11 cellular contexts compared by ENCODE assay signal in genomic region chr6:13872681-13873080, GRCh38. TPM values are rescaled to one million over a fixed set of nuclear protein-coding genes. Genes with fewer than 3 reads are reported as not detected.
A peak's percentile ranks its signal among the peaks of the same experiment; 100 is the strongest.
DNase-seq lines count a peak whose midpoint lies in the region; ATAC-seq lines count a peak whose summit lies in the region.
"Had no signal": no experiment of that assay in that cellular context is flagged by ENCODE, and none has a peak within 500 bp of the region (broad histone marks: within the 10 kb centered on the region; RNA-seq: fewer than 3 reads in every experiment).

No MANE protein-coding gene starts in this region.

- H3K9me3 Mint-ChIP-seq in activated T-cell treated with anti-CD3 and anti-CD28 coated beads, Interleukin-2, amount 50 U/mL, for 72 hours: no peaks in the 10 kb centered on the region
- H3K9me3 Mint-ChIP-seq in stimulated activated effector memory CD8-positive, alpha-beta T cell treated with anti-CD3 and anti-CD28 coated beads, Interleukin-12 subunit alpha, Interleukin-12 subunit beta, amount 100 ng/mL, for 72 hours: no peaks in the 10 kb centered on the region

- H3K27me3 Mint-ChIP-seq in activated T-cell treated with anti-CD3 and anti-CD28 coated beads, Interleukin-2, amount 50 U/mL, for 72 hours (ENCODE audit: low read depth): peaks cover 18% of the 10 kb centered on the region

- H3K4me3 Mint-ChIP-seq in activated T-cell treated with anti-CD3 and anti-CD28 coated beads, Interleukin-2, amount 50 U/mL, for 72 hours: peak overlapping the region; percentile 85 to 90
- H3K4me3 Mint-ChIP-seq in stimulated activated effector memory CD8-positive, alpha-beta T cell treated with anti-CD3 and anti-CD28 coated beads, Interleukin-12 subunit alpha, Interleukin-12 subunit beta, amount 100 ng/mL, for 72 hours: peak overlapping the region; percentile 73

- peaks cover 22% of the 10 kb centered on the region for H3K4me1 Mint-ChIP-seq in activated T-cell treated with anti-CD3 and anti-CD28 coated beads, Interleukin-2, amount 50 U/mL, for 72 hours (ENCODE audit: low read depth)
- peaks cover 13% of the 10 kb centered on the region for H3K4me1 Mint-ChIP-seq in stimulated activated effector memory CD8-positive, alpha-beta T cell treated with anti-CD3 and anti-CD28 coated beads, Interleukin-12 subunit alpha, Interleukin-12 subunit beta, amount 100 ng/mL, for 72 hours

- no peak overlapping the region for H3K27ac Mint-ChIP-seq in activated T-cell treated with anti-CD3 and anti-CD28 coated beads, Interleukin-2, amount 50 U/mL, for 72 hours
- peak overlapping the region; percentile 66 for H3K27ac Mint-ChIP-seq in stimulated activated effector memory CD8-positive, alpha-beta T cell treated with anti-CD3 and anti-CD28 coated beads, Interleukin-12 subunit alpha, Interleukin-12 subunit beta, amount 100 ng/mL, for 72 hours

- no peak for ATAC-seq in activated T-cell treated with anti-CD3 and anti-CD28 coated beads, Interleukin-2, amount 50 U/mL, for 72 hours (replicated peaks in 1 of 2)
- ATAC-seq in stimulated activated effector memory CD8-positive, alpha-beta T cell treated with anti-CD3 and anti-CD28 coated beads, Interleukin-12 subunit alpha, Interleukin-12 subunit beta, amount 100 ng/mL, for 72 hours: no peak
- no peak for ATAC-seq in GM21529 (IDR thresholded peaks at IDR 0.05; ENCODE audit: unreplicated experiment)

- H3K36me3 Mint-ChIP-seq in activated T-cell treated with anti-CD3 and anti-CD28 coated beads, Interleukin-2, amount 50 U/mL, for 72 hours (ENCODE audit: insufficient read depth in 2 of 2): no peaks in the 10 kb centered on the region
- no peaks in the 10 kb centered on the region for H3K36me3 Mint-ChIP-seq in stimulated activated effector memory CD8-positive, alpha-beta T cell treated with anti-CD3 and anti-CD28 coated beads, Interleukin-12 subunit alpha, Interleukin-12 subunit beta, amount 100 ng/mL, for 72 hours

- DNase-seq in activated T-cell treated with anti-CD3 and anti-CD28 coated beads, Interleukin-2, amount 50 U/mL, for 72 hours: no peak
- DNase-seq in activated T-cell treated with anti-CD3 and anti-CD28 coated beads, Interleukin-2, amount 50 U/mL, for 1 hour: no peak
- peak; percentile 74 for DNase-seq in NOMO-1 treated with DMSO at 0.1 percent for 48 hours (lab: John Stamatoyannopoulos, UW; ENCODE audit: unreplicated experiment)
- peak; percentile 11 for DNase-seq in ecto neural progenitor cell (ENCODE audit: low spot score)
- DNase-seq in stimulated activated effector memory CD8-positive, alpha-beta T cell treated with anti-CD3 and anti-CD28 coated beads, Interleukin-12 subunit alpha, Interleukin-12 subunit beta, amount 100 ng/mL, for 72 hours (ENCODE audit: low spot score in 2 of 2): no peak
- DNase-seq in NCI-H1092 treated with DMSO at 0.1 percent for 48 hours (lab: John Stamatoyannopoulos, UW): no peak
- no peak for DNase-seq in COR-L47 (lab: John Stamatoyannopoulos, UW)
- DNase-seq: BE2C, NCI-H1694 treated with DMSO at 0.1 percent for 48 hours, WERI-Rb-1 had no signal

RNA-seq across cellular contexts. Expression of gene RNF182, which starts 52.1 kb away (rescaled TPM):
- total RNA-seq in activated T-cell treated with anti-CD3 and anti-CD28 coated beads, Interleukin-2, amount 50 U/mL, for 72 hours: not detected

RNA-seq across cellular contexts. Expression of gene MCUR1, which starts 58.3 kb away (rescaled TPM):
- 10 to 100 TPM; 24.8 to 31.6 TPM for total RNA-seq in activated T-cell treated with anti-CD3 and anti-CD28 coated beads, Interleukin-2, amount 50 U/mL, for 72 hours

Comparison
In these comparisons a context has a peak if more than half of its experiments do, and no peak if none do; other contexts are left out.
1. DNase-seq: peak in NOMO-1 treated with DMSO at 0.1 percent for 48 hours (single experiment) and ecto neural progenitor cell (single experiment); none in activated T-cell treated with anti-CD3 and anti-CD28 coated beads, Interleukin-2, amount 50 U/mL, for 72 hours (0 of 2), activated T-cell treated with anti-CD3 and anti-CD28 coated beads, Interleukin-2, amount 50 U/mL, for 1 hour (single experiment), stimulated activated effector memory CD8-positive, alpha-beta T cell treated with anti-CD3 and anti-CD28 coated beads, Interleukin-12 subunit alpha, Interleukin-12 subunit beta, amount 100 ng/mL, for 72 hours (0 of 2), NCI-H1092 treated with DMSO at 0.1 percent for 48 hours (single experiment) and COR-L47 (single experiment).